9 cellular contexts compared by ENCODE assay signal in the genomic region with DNA sequence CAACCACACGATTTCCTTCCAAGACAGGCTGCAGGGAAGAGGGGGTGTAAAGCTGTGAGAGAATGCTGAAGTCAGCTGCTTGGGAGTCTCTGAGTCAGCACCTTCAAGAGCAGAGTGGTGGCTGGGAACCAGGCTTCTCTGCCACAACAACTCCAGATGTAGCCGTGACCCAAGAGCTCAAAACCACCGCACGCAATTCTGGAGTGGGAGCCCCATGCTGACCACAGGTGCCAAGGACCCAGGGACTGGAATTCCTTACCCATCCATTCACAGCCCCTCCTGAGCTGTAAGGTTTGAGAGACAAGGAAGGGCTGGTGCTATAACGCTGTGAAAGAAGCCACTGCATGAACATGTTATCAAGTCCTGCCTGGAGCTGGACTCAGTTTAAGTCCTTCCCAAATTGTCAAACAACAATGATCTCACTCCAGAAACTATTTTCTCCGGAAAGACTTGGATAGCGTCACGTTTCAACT.
A peak's percentile ranks its signal among the peaks of the same experiment; 100 is the strongest.
DNase-seq lines count a peak whose midpoint lies in the region; TF ChIP-seq lines count a peak whose summit lies in the region.
"Had no signal": no experiment of that assay in that cellular context is flagged by ENCODE, and none has a peak within 500 bp of the region (broad histone marks: within the 10 kb centered on the region; RNA-seq: fewer than 3 reads in every experiment).

No MANE protein-coding gene starts in this region.

- no peak overlapping the region for H3K4me2 ChIP-seq in Karpas-422 (ENCODE audit: low read depth, low read length, poor library complexity, severe bottlenecking)

- H2AFZ ChIP-seq in ACC112 (ENCODE audit: low read length, unreplicated experiment) = no peak overlapping the region
- H2AFZ ChIP-seq in Karpas-422 (ENCODE audit: low read length) = no peak overlapping the region

- 95 to 97% methylated on average over 6 to 8 of the region's 8 CpGs for WGBS in endodermal cell (ENCODE audit: insufficient coverage in 1 of 2, insufficient read length in 1 of 2), 2 experiments

- peaks cover 79% of the 10 kb centered on the region for H3K36me3 Mint-ChIP-seq in endodermal cell (ENCODE audit: low read depth)

- H3K27me3 ChIP-seq in ACC112 (ENCODE audit: insufficient read depth, low read length) (no peaks in the 10 kb centered on the region), MG63 (no peaks in the 10 kb centered on the region), endodermal cell (ENCODE audit: control insufficient read depth, insufficient read depth, low read length, poor library complexity, severe bottlenecking) (no peaks in the 10 kb centered on the region), Karpas-422 (ENCODE audit: low read length) (no peaks in the 10 kb centered on the region)

- H3K9ac ChIP-seq in endodermal cell (ENCODE audit: extremely low read depth, low read length, poor library complexity, severe bottlenecking) (no peak overlapping the region), Karpas-422 (ENCODE audit: low read length) (no peak overlapping the region)

- H3K27ac Mint-ChIP-seq in endodermal cell = peak overlapping the region; percentile 86

- no peak for TF ChIP-seq CTCF in endodermal cell (conservative IDR thresholded peaks at IDR 0.05)

- peak; percentile 76 for DNase-seq in MG63
- DNase-seq in endodermal cell = no peak
- peak; percentile 99 for DNase-seq in myocyte (ENCODE audit: low read depth)
- DNase-seq in NCI-H1417 treated with DMSO at 0.1 percent for 48 hours (lab: John Stamatoyannopoulos, UW) = no peak
- DNase-seq in Karpas-422 = no peak
- no peak for DNase-seq in NCI-H2081 treated with DMSO at 0.1 percent for 48 hours (lab: John Stamatoyannopoulos, UW)
- DNase-seq in NCI-H2029 treated with DMSO at 0.1 percent for 48 hours (lab: John Stamatoyannopoulos, UW) = no peak
- DNase-seq: activated effector memory CD4-positive, alpha-beta T cell treated with Interleukin-2 at 50 U/mL for 16 hours had no signal

- peaks cover 42% of the 10 kb centered on the region for H3K4me1 ChIP-seq in ACC112 (ENCODE audit: control insufficient read depth, insufficient read depth, low read length, unreplicated experiment)
- H3K4me1 ChIP-seq in endodermal cell (ENCODE audit: control insufficient read depth, insufficient read depth, low read length) = no peaks in the 10 kb centered on the region
- no peaks in the 10 kb centered on the region for H3K4me1 ChIP-seq in Karpas-422 (ENCODE audit: low read length)

- H3K36me3 ChIP-seq in ACC112 (ENCODE audit: insufficient read depth, low read length) = peaks cover 16% of the 10 kb centered on the region; the same call in 1 of the 2 replicates
- H3K36me3 ChIP-seq in MG63 = peaks cover 4% of the 10 kb centered on the region
- peaks cover 90% of the 10 kb centered on the region for H3K36me3 ChIP-seq in endodermal cell (ENCODE audit: control insufficient read depth, insufficient read depth, low read length)
- H3K36me3 ChIP-seq in Karpas-422 (ENCODE audit: insufficient read depth, low read length) = no peaks in the 10 kb centered on the region

- no peaks in the 10 kb centered on the region for H3K9me2 ChIP-seq in Karpas-422 (replicated peaks; ENCODE audit: insufficient read depth, low read length)

- no peaks in the 10 kb centered on the region for H3K27me3 Mint-ChIP-seq in endodermal cell (ENCODE audit: insufficient read depth)

- H3K4me1 Mint-ChIP-seq in endodermal cell = peaks cover 5% of the 10 kb centered on the region

- H3K4me3 ChIP-seq in ACC112 (ENCODE audit: low read depth, low read length) (no peak overlapping the region), MG63 (no peak overlapping the region), endodermal cell (ENCODE audit: low read length) (peak overlapping the region; percentile 29), Karpas-422 (ENCODE audit: low read length) (no peak overlapping the region)

- H3K79me2 ChIP-seq in ACC112 (ENCODE audit: control insufficient read depth, insufficient read depth, low read length, unreplicated experiment) = peaks cover 10% of the 10 kb centered on the region
- no peaks in the 10 kb centered on the region for H3K79me2 ChIP-seq in Karpas-422 (ENCODE audit: low read length)

- H4K20me1 ChIP-seq in Karpas-422 (ENCODE audit: insufficient read depth, low read depth, low read length) = no peaks in the 10 kb centered on the region

- H3K27ac ChIP-seq in ACC112 (ENCODE audit: low read depth, low read length) (peak overlapping the region; percentile 88), endodermal cell (ENCODE audit: low read depth, low read length) (no peak overlapping the region), Karpas-422 (ENCODE audit: low read length) (no peak overlapping the region)

- H3K4me3 Mint-ChIP-seq in endodermal cell = no peak overlapping the region

- no peaks in the 10 kb centered on the region for H3K9me3 Mint-ChIP-seq in endodermal cell

- no peaks in the 10 kb centered on the region for H3K9me3 ChIP-seq in MG63
- peaks cover 47% of the 10 kb centered on the region for H3K9me3 ChIP-seq in endodermal cell (ENCODE audit: control insufficient read depth, low read length)
- no peaks in the 10 kb centered on the region for H3K9me3 ChIP-seq in Karpas-422 (ENCODE audit: low read length)

Comparison
In these comparisons a context has a peak if more than half of its experiments do, and no peak if none do; other contexts are left out.
1. DNase-seq: peak in MG63 (single experiment) and myocyte (single experiment); none in endodermal cell (single experiment), NCI-H1417 treated with DMSO at 0.1 percent for 48 hours (single experiment), Karpas-422 (single experiment), NCI-H2081 treated with DMSO at 0.1 percent for 48 hours (single experiment) and NCI-H2029 treated with DMSO at 0.1 percent for 48 hours (single experiment).